In the genomic region with DNA sequence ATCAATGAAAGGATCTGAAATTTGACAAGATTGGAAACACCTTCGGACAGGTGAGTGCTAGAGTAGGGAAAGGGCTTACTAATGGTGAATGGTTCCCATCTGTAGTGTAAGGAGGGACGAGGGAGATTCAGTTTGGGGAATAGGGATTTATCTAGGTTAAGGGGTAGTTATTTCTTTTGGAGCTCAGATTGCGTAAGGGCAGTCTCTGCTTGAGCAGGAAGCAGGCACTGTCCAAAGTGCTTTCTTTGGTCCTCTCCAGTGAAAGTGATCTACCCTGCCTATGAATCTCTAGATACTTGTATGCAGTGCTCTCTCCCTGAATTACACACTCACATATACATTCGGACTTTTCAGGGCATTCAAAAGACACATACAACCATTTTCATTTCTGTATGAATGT, we compare ENCODE assay signal across 22 cellular contexts.
A peak's percentile ranks its signal among the peaks of the same experiment; 100 is the strongest.
DNase-seq lines count a peak whose midpoint lies in the region; ATAC-seq, FAIRE-seq and TF ChIP-seq lines count a peak whose summit lies in the region.
"Had no signal": no experiment of that assay in that cellular context is flagged by ENCODE, and none has a peak within 500 bp of the region (broad histone marks: within the 10 kb centered on the region; RNA-seq: fewer than 3 reads in every experiment).

No MANE protein-coding gene starts in this region.

- no peak overlapping the region for H3K9ac ChIP-seq in adipocyte (ENCODE audit: low read length)

- CTCF ChIA-PET in A549 (lab: Yijun Ruan, JAX), result no interaction called here
- CTCF ChIA-PET in activated naive CD4-positive, alpha-beta T cell treated with anti-CD3 and anti-CD28 coated beads for 36 hours (lab: Charles Lee), result no interaction called here

- H3K27me3 Mint-ChIP-seq in glutamatergic neuron (ENCODE audit: unreplicated experiment), result no peaks in the 10 kb centered on the region
- H3K27me3 Mint-ChIP-seq in activated naive CD4-positive, alpha-beta T cell treated with anti-CD3 and anti-CD28 coated beads for 36 hours (ENCODE audit: low read depth), result no peaks in the 10 kb centered on the region
- H3K27me3 Mint-ChIP-seq: CD8-positive, alpha-beta memory T cell had no signal

- no peak for TF ChIP-seq RAD21 in A549 (conservative IDR thresholded peaks at IDR 0.05 in 1 of 2, IDR thresholded peaks at IDR 0.05 in 1 of 2)

- no peaks in the 10 kb centered on the region for H3K27me3 ChIP-seq in adipocyte (replicated peaks; ENCODE audit: control insufficient read depth, insufficient read depth, low read length)
- H3K27me3 ChIP-seq: MG63 had no signal

- peak overlapping the region; percentile 72 for H3K27ac Mint-ChIP-seq in glutamatergic neuron (ENCODE audit: unreplicated experiment)
- no peak overlapping the region for H3K27ac Mint-ChIP-seq in activated naive CD4-positive, alpha-beta T cell treated with anti-CD3 and anti-CD28 coated beads for 36 hours
- H3K27ac Mint-ChIP-seq: CD8-positive, alpha-beta memory T cell had no signal

- H3K27ac ChIP-seq in A549, result no peak overlapping the region
- H3K27ac ChIP-seq: C4-2B had no signal

- DNase-seq in A549 (ENCODE audit: low read depth in 1 of 2, low spot score in 1 of 2), result no peak
- peak; percentile 11 for DNase-seq in NB4 (ENCODE audit: low read depth)
- DNase-seq in adipocyte (ENCODE audit: low read depth), result peak; percentile 49
- DNase-seq in glutamatergic neuron, result no peak
- DNase-seq in activated CD4-positive, CD25-positive, alpha-beta regulatory T cell treated with anti-CD3 and anti-CD28 coated beads, Interleukin-2, amount 50 U/mL, for 72 hours, result no peak
- no peak for DNase-seq in SKM-1 treated with dmso at 0.1 percent for 144 hours (lab: John Stamatoyannopoulos, UW; ENCODE audit: unreplicated experiment)
- no peak for DNase-seq in activated naive CD4-positive, alpha-beta T cell treated with anti-CD3 and anti-CD28 coated beads for 36 hours
- no peak for DNase-seq in stimulated activated naive CD4-positive, alpha-beta T cell (lab: John Stamatoyannopoulos, UW)
- DNase-seq: CD8-positive, alpha-beta memory T cell; DMS53; GDM1; H7; MG63; NCI-H1092; NCI-H226; NCI-H774; PC-3; RPMI8226; SHP77; SW 1271 had no signal

- H3K9me3 ChIP-seq in A549 (no peaks in the 10 kb centered on the region), adipocyte (ENCODE audit: control insufficient read depth, low read length) (no peaks in the 10 kb centered on the region)
- H3K9me3 ChIP-seq: MG63 had no signal

- no peak for TF ChIP-seq EP300 in A549 (IDR thresholded peaks at IDR 0.05)

- no peak overlapping the region for H3K4me2 ChIP-seq in A549

- TF ChIP-seq CTCF in A549 (IDR thresholded peaks at IDR 0.05) (no peak), NB4 (IDR thresholded peaks at IDR 0.05; ENCODE audit: low read depth, low read length) (no peak), glutamatergic neuron (IDR thresholded peaks at IDR 0.05; ENCODE audit: partially characterized antibody, unreplicated experiment) (no peak)

- peak overlapping the region; percentile 47 for H3K4me3 Mint-ChIP-seq in glutamatergic neuron (ENCODE audit: unreplicated experiment)
- H3K4me3 Mint-ChIP-seq in activated naive CD4-positive, alpha-beta T cell treated with anti-CD3 and anti-CD28 coated beads for 36 hours, result no peak overlapping the region
- H3K4me3 Mint-ChIP-seq: CD8-positive, alpha-beta memory T cell had no signal

- POLR2A ChIA-PET in A549 (lab: Yijun Ruan, JAX), result no interaction called here

- no peaks in the 10 kb centered on the region for H3K9me3 Mint-ChIP-seq in glutamatergic neuron (ENCODE audit: unreplicated experiment)
- no peaks in the 10 kb centered on the region for H3K9me3 Mint-ChIP-seq in activated naive CD4-positive, alpha-beta T cell treated with anti-CD3 and anti-CD28 coated beads for 36 hours

- intact Hi-C loops in activated naive CD4-positive, alpha-beta T cell treated with anti-CD3 and anti-CD28 coated beads for 36 hours (cut with micrococcal nuclease), result no loop called here

- TF ChIP-seq POLR2A in A549 (IDR thresholded peaks at IDR 0.05; ENCODE audit: low read length) (no peak), NB4 (IDR thresholded peaks at IDR 0.05; ENCODE audit: extremely low read depth, insufficient read length) (no peak)

- ATAC-seq in A549, result no peak; a peak in 2 of 6 replicates
- ATAC-seq: K562, PC-3 had no signal

- WGBS in A549 (ENCODE audit: missing lambda C conversion rate), result 62% methylated on average over 4 of the region's 4 CpGs

- no peak for FAIRE-seq in A549 (lab: Jason Lieb, UNC)
- FAIRE-seq: K562 had no signal

- H3K4me3 ChIP-seq in A549, result no peak overlapping the region
- no peak overlapping the region for H3K4me3 ChIP-seq in NB4 (ENCODE audit: low read depth, low read length)
- no peak overlapping the region for H3K4me3 ChIP-seq in adipocyte (ENCODE audit: low read length)
- H3K4me3 ChIP-seq: K562, MG63 had no signal

- H3K4me1 ChIP-seq in A549 (no peaks in the 10 kb centered on the region), adipocyte (ENCODE audit: control insufficient read depth, insufficient read depth, low read length) (peaks cover 21% of the 10 kb centered on the region)

- H3K36me3 Mint-ChIP-seq in glutamatergic neuron (ENCODE audit: unreplicated experiment), result no peaks in the 10 kb centered on the region
- H3K36me3 Mint-ChIP-seq in activated naive CD4-positive, alpha-beta T cell treated with anti-CD3 and anti-CD28 coated beads for 36 hours (ENCODE audit: low read depth), result no peaks in the 10 kb centered on the region
- H3K36me3 Mint-ChIP-seq: CD8-positive, alpha-beta memory T cell had no signal

- no peaks in the 10 kb centered on the region for H3K36me3 ChIP-seq in adipocyte (ENCODE audit: control insufficient read depth, insufficient read depth, low read length, severe bottlenecking)
- H3K36me3 ChIP-seq: MG63 had no signal

- H3K4me1 Mint-ChIP-seq in glutamatergic neuron (ENCODE audit: low read depth, unreplicated experiment), result peaks cover 15% of the 10 kb centered on the region
- no peaks in the 10 kb centered on the region for H3K4me1 Mint-ChIP-seq in activated naive CD4-positive, alpha-beta T cell treated with anti-CD3 and anti-CD28 coated beads for 36 hours (ENCODE audit: low read depth)
- H3K4me1 Mint-ChIP-seq: CD8-positive, alpha-beta memory T cell had no signal

TF ChIP-seq in A549, 52 proteins besides CTCF, POLR2A, EP300 and RAD21:
- TF ChIP-seq CEBPB (IDR thresholded peaks at IDR 0.05), result peak; percentile 25 to 49; a peak in 3 of 4 replicates
- TF ChIP-seq, protein P1, sequence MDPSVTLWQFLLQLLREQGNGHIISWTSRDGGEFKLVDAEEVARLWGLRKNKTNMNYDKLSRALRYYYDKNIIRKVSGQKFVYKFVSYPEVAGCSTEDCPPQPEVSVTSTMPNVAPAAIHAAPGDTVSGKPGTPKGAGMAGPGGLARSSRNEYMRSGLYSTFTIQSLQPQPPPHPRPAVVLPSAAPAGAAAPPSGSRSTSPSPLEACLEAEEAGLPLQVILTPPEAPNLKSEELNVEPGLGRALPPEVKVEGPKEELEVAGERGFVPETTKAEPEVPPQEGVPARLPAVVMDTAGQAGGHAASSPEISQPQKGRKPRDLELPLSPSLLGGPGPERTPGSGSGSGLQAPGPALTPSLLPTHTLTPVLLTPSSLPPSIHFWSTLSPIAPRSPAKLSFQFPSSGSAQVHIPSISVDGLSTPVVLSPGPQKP (IDR thresholded peaks at IDR 0.05; ENCODE audit: low read depth, low read length), result no peak

Comparison
In these comparisons a context has a peak if more than half of its experiments do, and no peak if none do; other contexts are left out.
1. DNase-seq: peak in NB4 (single experiment) and adipocyte (single experiment); none in A549 (0 of 2), glutamatergic neuron (single experiment), activated CD4-positive, CD25-positive, alpha-beta regulatory T cell treated with anti-CD3 and anti-CD28 coated beads, Interleukin-2, amount 50 U/mL, for 72 hours (single experiment), SKM-1 treated with dmso at 0.1 percent for 144 hours (single experiment), activated naive CD4-positive, alpha-beta T cell treated with anti-CD3 and anti-CD28 coated beads for 36 hours (single experiment) and stimulated activated naive CD4-positive, alpha-beta T cell (0 of 6).